In the genomic region with DNA sequence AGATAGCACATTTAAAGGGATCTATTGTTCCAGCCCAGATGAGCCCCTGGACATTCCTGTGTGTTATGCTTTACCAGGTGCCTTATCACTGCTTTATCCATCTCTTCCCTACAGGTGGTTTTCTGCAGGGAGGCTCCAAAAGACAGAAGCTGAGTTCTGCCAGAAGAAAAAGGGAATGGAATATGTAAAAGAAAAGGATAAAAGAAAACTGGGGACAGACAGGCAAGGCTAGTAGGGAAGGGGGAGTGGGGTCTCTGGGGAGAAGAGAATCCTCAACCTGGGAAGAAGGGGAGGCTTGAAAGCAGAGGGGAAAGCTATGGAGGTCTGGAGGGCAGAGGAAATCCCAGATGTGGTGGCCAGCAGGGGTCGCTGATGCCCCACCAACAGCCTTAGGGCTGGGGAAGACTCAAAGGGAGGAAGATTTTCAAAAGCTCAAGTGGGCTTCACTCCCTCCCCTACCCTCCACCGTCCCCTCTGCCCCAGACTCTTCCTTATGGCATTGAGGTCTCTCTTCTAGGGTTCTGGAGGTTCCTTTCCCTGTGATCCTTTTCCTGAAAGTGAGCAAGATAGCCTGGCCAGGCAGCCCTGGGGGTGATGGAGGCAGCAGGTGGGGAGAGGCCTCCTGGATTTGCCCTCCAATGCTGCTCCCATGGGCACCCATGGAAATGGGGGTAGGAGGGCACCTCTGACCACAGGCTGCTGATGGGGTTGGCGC, we compare ENCODE assay signal across 8 cellular contexts.
DNase-seq lines count a peak whose midpoint lies in the region; ATAC-seq and TF ChIP-seq lines count a peak whose summit lies in the region.

No MANE protein-coding gene starts in this region.

- peak; percentile 80 for DNase-seq in AG20443 (ENCODE audit: low spot score)
- peak; percentile 55 for DNase-seq in IMR-90
- peak; percentile 47 for DNase-seq in SW480 (ENCODE audit: low spot score)
- DNase-seq in activated naive CD8-positive, alpha-beta T cell treated with anti-CD3 and anti-CD28 coated beads, Interleukin-2, amount 50 U/mL, for 16 hours (ENCODE audit: low read depth, low spot score): peak; percentile 26
- DNase-seq in heart left ventricle: peak; percentile 68 to 83 (median 71)
- peak; percentile 30 for DNase-seq in renal cortical epithelial cell (ENCODE audit: low read depth)

- H3K27ac ChIP-seq in IMR-90 (ENCODE audit: insufficient read depth, low read length) (no peak overlapping the region), heart left ventricle (no peak overlapping the region)

- peak; percentile 98 for TF ChIP-seq RAD21 in IMR-90 (IDR thresholded peaks at IDR 0.05; ENCODE audit: low read length)

- peaks cover 6% of the 10 kb centered on the region; the same call in 1 of the 2 replicates for H3K9me1 ChIP-seq in IMR-90 (ENCODE audit: insufficient read depth, low read length)

- no peak overlapping the region for H3K56ac ChIP-seq in IMR-90 (ENCODE audit: extremely low read depth, insufficient read depth, low read length)

- dilution Hi-C loops in IMR-90 (cut with HindIII; ENCODE audit: low sequenced_read_pairs, unreplicated experiment): no loop called here

- H2AK9ac ChIP-seq in IMR-90 (replicated peaks; ENCODE audit: low read depth, low read length, poor library complexity): peak overlapping the region; percentile 29

- TF ChIP-seq CTCF in IMR-90 (conservative IDR thresholded peaks at IDR 0.05; ENCODE audit: low read depth, low read length) (peak; percentile 94), heart left ventricle (IDR thresholded peaks at IDR 0.05) (peak; percentile 76 to 98 (median 88))

- H3K4me1 ChIP-seq in IMR-90 (ENCODE audit: control insufficient read depth, insufficient read depth, low read length) (peaks cover 22% of the 10 kb centered on the region), heart left ventricle (peaks cover 0 to 15% (median 4%) of the 10 kb centered on the region in 12 donors)

- in situ Hi-C loops in IMR-90 (cut with MboI; ENCODE audit: low sequenced_read_pairs): loop anchor here (5.0 to 25.0 kb wide), 2 partner anchors 218 to 793 kb away; no protein-coding TSS in a partner anchor

- peak overlapping the region; percentile 79 for H3K4ac ChIP-seq in IMR-90 (ENCODE audit: low read depth, low read length)

- peak overlapping the region; percentile 85 for H2AK5ac ChIP-seq in IMR-90 (ENCODE audit: low read depth, low read length)

- BruUV-seq in IMR-90 (replicated peaks; lab: Mats Ljungman, UMichigan): no TSS peak

- H4K5ac ChIP-seq in IMR-90 (ENCODE audit: low read depth, low read length): peak overlapping the region; percentile 58; the same call in 1 of the 2 replicates

- no peak overlapping the region for H3K4me3 ChIP-seq in IMR-90 (ENCODE audit: insufficient read depth, low read depth, low read length)
- no peak overlapping the region for H3K4me3 ChIP-seq in heart left ventricle

- WGBS in IMR-90 (ENCODE audit: extremely low coverage in 2 of 2, insufficient read length in 1 of 2), 2 experiments: no CpG with 5 or more reads among the region's 3 CpGs
- 25 to 35% (median 33%) methylated on average over 3 of the region's 3 CpGs for WGBS in heart left ventricle, 4 donors

- CTCF ChIA-PET in IMR-90 (lab: Yijun Ruan, JAX): interaction anchor here (0.5 to 7.0 kb wide), 22 partner anchors 9 to 225 kb away, joined by 3 to 119 read pairs (median 4); a partner anchor contains a TSS

- TF ChIP-seq POLR2A in IMR-90 (IDR thresholded peaks at IDR 0.05; ENCODE audit: low read depth, low read length): 0 out of 2 replicates have a peak, but pooled peaks have one; percentile 28
- TF ChIP-seq POLR2A in heart left ventricle (IDR thresholded peaks at IDR 0.05): no peak

- H3K79me1 ChIP-seq in IMR-90 (ENCODE audit: low read depth in 1 of 2, low read length in 2 of 2): no peaks in the 10 kb centered on the region

- peak overlapping the region; percentile 28 for H2AFZ ChIP-seq in IMR-90 (replicated peaks; ENCODE audit: low read length, poor library complexity)

- H2BK15ac ChIP-seq in IMR-90 (ENCODE audit: low read depth, low read length): 0 out of 3 replicates have a peak overlapping the region, but pooled peaks have one; percentile 88

- H4K8ac ChIP-seq in IMR-90 (ENCODE audit: low read depth in 2 of 2, low read length in 2 of 2): no peak overlapping the region; a peak in 1 of 4 replicates

- H3K9me3 ChIP-seq in IMR-90 (ENCODE audit: control insufficient read depth, insufficient read depth, low read length) (no peaks in the 10 kb centered on the region), heart left ventricle (no peaks in the 10 kb centered on the region)

- H3K36me3 ChIP-seq in IMR-90 (ENCODE audit: control insufficient read depth, insufficient read depth, low read length): no peaks in the 10 kb centered on the region
- no peaks in the 10 kb centered on the region for H3K36me3 ChIP-seq in heart left ventricle

- peak overlapping the region; percentile 92 for H2BK20ac ChIP-seq in IMR-90 (ENCODE audit: low read depth, low read length)

- H4K91ac ChIP-seq in IMR-90 (ENCODE audit: insufficient read depth, low read depth, low read length): peak overlapping the region; percentile 76

- H3K4me2 ChIP-seq in IMR-90 (ENCODE audit: low read depth, low read length): no peak overlapping the region

- no peak overlapping the region; the same call in 1 of the 2 replicates for H3K14ac ChIP-seq in IMR-90 (replicated peaks; ENCODE audit: low read depth, low read length)

- intact Hi-C loops in IMR-90 (cut with micrococcal nuclease) (loop anchor here (1.0 to 10.0 kb wide), 5 partner anchors 16 to 455 kb away; no protein-coding TSS in a partner anchor), heart left ventricle (cut with DNase I) (loop anchor here (1.0 to 10.0 kb wide), 5 partner anchors 207 to 455 kb away; no protein-coding TSS in a partner anchor)

- no peak overlapping the region for H3K23ac ChIP-seq in IMR-90 (ENCODE audit: low read depth, low read length)

- no peak overlapping the region for H2BK5ac ChIP-seq in IMR-90 (ENCODE audit: low read depth, low read length, poor library complexity, severe bottlenecking)

- no peaks in the 10 kb centered on the region for H4K20me1 ChIP-seq in IMR-90 (ENCODE audit: insufficient read depth, low read length)

- H2BK120ac ChIP-seq in IMR-90 (ENCODE audit: low read depth, low read length): peak overlapping the region; percentile 82

- peak overlapping the region; percentile 31; the same call in 1 of the 2 replicates for H3K18ac ChIP-seq in IMR-90 (ENCODE audit: low read depth, low read length)

- H3K9ac ChIP-seq in IMR-90 (ENCODE audit: low read depth, low read length): no peak overlapping the region

- peak; percentile 60 for ATAC-seq in GM18868 (IDR thresholded peaks at IDR 0.05; ENCODE audit: unreplicated experiment)
- ATAC-seq in IMR-90 (ENCODE audit: low read depth): peak; percentile 77
- ATAC-seq in heart left ventricle: peak; percentile 73 to 91 (median 87)
- ATAC-seq in GM21367 (IDR thresholded peaks at IDR 0.05; ENCODE audit: unreplicated experiment): no peak

- POLR2A ChIA-PET in IMR-90 (lab: Charles Lee; ENCODE audit: unreplicated experiment): no interaction called here

- no peaks in the 10 kb centered on the region for H3K27me3 ChIP-seq in IMR-90 (ENCODE audit: control insufficient read depth, insufficient read depth, low read length)
- no peaks in the 10 kb centered on the region for H3K27me3 ChIP-seq in heart left ventricle

TF ChIP-seq in IMR-90, 13 proteins besides CTCF, POLR2A, EP300 and RAD21:
- TF ChIP-seq MAZ (IDR thresholded peaks at IDR 0.05; ENCODE audit: borderline replicate concordance, low read depth, low read length): peak; percentile 28; the same call in 1 of the 2 replicates
- TF ChIP-seq NFE2L2 (IDR thresholded peaks at IDR 0.05; ENCODE audit: low read depth, low read length): no peak
- peak; percentile 100 for TF ChIP-seq SMC3 (IDR thresholded peaks at IDR 0.05; ENCODE audit: low read depth, low read length)

Comparison
In these comparisons a context has a peak if more than half of its experiments do, and no peak if none do; other contexts are left out.
1. DNase-seq: peak in every context shown above with its lines; median percentile 80 in AG20443; 71 in heart left ventricle; 55 in IMR-90; 47 in SW480; 30 in renal cortical epithelial cell; 26 in activated naive CD8-positive, alpha-beta T cell treated with anti-CD3 and anti-CD28 coated beads, Interleukin-2, amount 50 U/mL, for 16 hours.